In genomic region chr5:142319560-142320426, GRCh38 we compare ENCODE assay signal across 10 cellular contexts. TPM values are rescaled to one million over a fixed set of nuclear protein-coding genes. Genes with fewer than 3 reads are reported as not detected.
DNase-seq lines count a peak whose midpoint lies in the region; ATAC-seq and TF ChIP-seq lines count a peak whose summit lies in the region.
"Had no signal": no experiment of that assay in that cellular context is flagged by ENCODE, and none has a peak within 500 bp of the region (broad histone marks: within the 10 kb centered on the region; RNA-seq: fewer than 3 reads in every experiment).

No MANE protein-coding gene starts in this region.

- H3K9me3 Mint-ChIP-seq in GM23338 = peaks cover 7% of the 10 kb centered on the region

- TF ChIP-seq POLR2A in gastrocnemius medialis (IDR thresholded peaks at IDR 0.05) = no peak

- H3K4me1 Mint-ChIP-seq in GM23338 = peaks cover 68% of the 10 kb centered on the region

- H3K27ac Mint-ChIP-seq in GM23338 = peak overlapping the region; percentile 58; the same call in 1 of the 2 replicates

- H3K36me3 ChIP-seq in GM23338 (ENCODE audit: insufficient read depth) (peaks cover 61% of the 10 kb centered on the region), ascending aorta (peaks cover 0 to 8% of the 10 kb centered on the region in 2 donors), gastrocnemius medialis (no peaks in the 10 kb centered on the region), OCI-LY7 (ENCODE audit: insufficient read depth, low read length) (no peaks in the 10 kb centered on the region)

- intact Hi-C loops in ascending aorta (cut with DNase I) (loop anchor here (5.0 kb wide), 2 partner anchors 32 to 167 kb away; no protein-coding TSS in a partner anchor), gastrocnemius medialis (cut with DNase I; ENCODE audit: low total_unique reads) (loop anchor here (10.0 kb wide), 1 partner anchor 115 kb away; no protein-coding TSS in a partner anchor), OCI-LY7 (cut with micrococcal nuclease; ENCODE audit: unreplicated experiment) (no loop called here)

- no peaks in the 10 kb centered on the region for H3K27me3 ChIP-seq in GM23338 (ENCODE audit: insufficient read depth)
- no peaks in the 10 kb centered on the region for H3K27me3 ChIP-seq in ascending aorta
- peaks cover 25 to 37% (median 32%) of the 10 kb centered on the region in 3 donors for H3K27me3 ChIP-seq in gastrocnemius medialis

- H3K4me2 ChIP-seq in GM23338 (peak overlapping the region; percentile 100), OCI-LY7 (ENCODE audit: low read length) (no peak overlapping the region)

- H3F3A ChIP-seq in GM23338 (replicated peaks; ENCODE audit: low read depth) = peaks cover 65% of the 10 kb centered on the region

- H3K4me1 ChIP-seq in GM23338 (ENCODE audit: insufficient read depth) (peaks cover 71% of the 10 kb centered on the region), ascending aorta (peaks cover 4 to 46% of the 10 kb centered on the region in 2 donors), gastrocnemius medialis (peaks cover 54 to 61% of the 10 kb centered on the region in 2 donors), OCI-LY7 (ENCODE audit: insufficient read depth, low read length, poor library complexity, severe bottlenecking) (peaks cover 3% of the 10 kb centered on the region)

- H2AFZ ChIP-seq in GM23338 (no peak overlapping the region), OCI-LY7 (ENCODE audit: low read length) (no peak overlapping the region)

- H4K20me1 ChIP-seq in GM23338 (replicated peaks; ENCODE audit: insufficient read depth) = peaks cover 95% of the 10 kb centered on the region
- no peaks in the 10 kb centered on the region for H4K20me1 ChIP-seq in OCI-LY7 (ENCODE audit: insufficient read depth, low read length)

- POLR2A ChIA-PET in OCI-LY7 (lab: Charles Lee) = interaction anchor here (0.7 to 1.3 kb wide), 2 partner anchors 10 kb away, joined by 3 read pairs; no protein-coding TSS in a partner anchor

- H3K79me2 ChIP-seq in GM23338 (replicated peaks; ENCODE audit: insufficient read depth) (peaks cover 100% of the 10 kb centered on the region), OCI-LY7 (ENCODE audit: insufficient read depth, low read depth, low read length) (no peaks in the 10 kb centered on the region)

- BruUV-seq in OCI-LY7 (replicated peaks; lab: Mats Ljungman, UMichigan) = no TSS peak

- H3K27ac ChIP-seq in GM23338 (ENCODE audit: low read depth) (peak overlapping the region; percentile 83; the same call in 1 of the 2 replicates), ascending aorta (peak overlapping the region; percentile 63 to 96), gastrocnemius medialis (peak overlapping the region; percentile 45 to 77 (median 70)), OCI-LY7 (ENCODE audit: low read depth, low read length, poor library complexity, severe bottlenecking) (no peak overlapping the region)
- H3K27ac ChIP-seq: VCaP had no signal

- CTCF ChIA-PET in OCI-LY7 (lab: Charles Lee; ENCODE audit: unreplicated experiment) = no interaction called here

- H3K4me3 Mint-ChIP-seq in GM23338 = peak overlapping the region; percentile 100

- H3K9me2 ChIP-seq in GM23338 (ENCODE audit: insufficient read depth) (no peaks in the 10 kb centered on the region), OCI-LY7 (ENCODE audit: insufficient read depth, low read length) (no peaks in the 10 kb centered on the region)

- peak overlapping the region; percentile 98 for H3K4me3 ChIP-seq in GM23338
- H3K4me3 ChIP-seq in ascending aorta = peak overlapping the region; percentile 41 to 83
- peak overlapping the region; percentile 30 for H3K4me3 ChIP-seq in iPS-11a (ENCODE audit: low read depth, low read length)
- peak overlapping the region; percentile 0 to 22 (median 14) for H3K4me3 ChIP-seq in gastrocnemius medialis
- H3K4me3 ChIP-seq in OCI-LY7 (ENCODE audit: low read depth, low read length, poor library complexity, severe bottlenecking) = no peak overlapping the region

- ATAC-seq in GM23338 (peak; percentile 32), gastrocnemius medialis (no peak), HG03196 (IDR thresholded peaks at IDR 0.05; ENCODE audit: unreplicated experiment) (no peak)

- in situ Hi-C loops in gastrocnemius medialis (cut with MboI; ENCODE audit: low sequenced_read_pairs in 4 of 4) (no loop called here), ACHN (cut with HindIII; ENCODE audit: low pct_ligation_motif_present, low pct_unique_long_range_greater_than_20kb, low sequenced_read_pairs) (no loop called here)

- H3K36me3 Mint-ChIP-seq in GM23338 (ENCODE audit: low read depth) = peaks cover 94% of the 10 kb centered on the region

- TF ChIP-seq CTCF in GM23338 (conservative IDR thresholded peaks at IDR 0.05; ENCODE audit: low read depth in 2 of 2) = no peak
- no peak for TF ChIP-seq CTCF in ascending aorta (IDR thresholded peaks at IDR 0.05)
- no peak for TF ChIP-seq CTCF in gastrocnemius medialis (IDR thresholded peaks at IDR 0.05 in 4 of 5, conservative IDR thresholded peaks at IDR 0.05 in 1 of 5)
- TF ChIP-seq CTCF in OCI-LY7 (conservative IDR thresholded peaks at IDR 0.05; ENCODE audit: low read length) = no peak

- peaks cover 16% of the 10 kb centered on the region for H3K27me3 Mint-ChIP-seq in GM23338 (ENCODE audit: insufficient read depth, low read depth, poor library complexity)

- no peaks in the 10 kb centered on the region for H3K9me3 ChIP-seq in ascending aorta
- no peaks in the 10 kb centered on the region for H3K9me3 ChIP-seq in gastrocnemius medialis
- no peaks in the 10 kb centered on the region for H3K9me3 ChIP-seq in OCI-LY7 (ENCODE audit: low read length)

- DNase-seq in GM23338 (ENCODE audit: low spot score) (no peak), ascending aorta (ENCODE audit: low spot score in 2 of 2) (no peak), gastrocnemius medialis (no peak), MV-4-11 (lab: John Stamatoyannopoulos, UW) (no peak), ACHN (no peak), OCI-LY7 (ENCODE audit: low spot score) (no peak)
- DNase-seq: activated naive CD4-positive, alpha-beta T cell had no signal

TF ChIP-seq in GM23338, 12 proteins besides CTCF, POLR2A, EP300 and RAD21:
- TF ChIP-seq STAT1 (IDR thresholded peaks at IDR 0.05; ENCODE audit: unreplicated experiment) (no peak), POLR2AphosphoS5 (IDR thresholded peaks at IDR 0.05; ENCODE audit: low read depth) (peak; percentile 21; the same call in 1 of the 2 replicates), ZNF462 (CRISPR knock-in tag; IDR thresholded peaks at IDR 0.05) (no peak)

RNA-seq across cellular contexts. Expression of gene SPRY4, which starts 5.0 kb away (rescaled TPM):
- 177 and 240 TPM in 2 replicates for total RNA-seq in GM23338 (2014; rRNA removed; shearing (Covaris generic))
- 70.6 and 70.9 TPM in 2 replicates for polyA plus RNA-seq in GM23338 (2016; fragmentation: Nextera tagmentation; extraction: Ambion mirVana)
- total RNA-seq in ascending aorta = 111 TPM
- 1 to 10 TPM; 4.3 to 6.9 (median 5.9) TPM for total RNA-seq in gastrocnemius medialis
- not detected in 2 replicates for total RNA-seq in OCI-LY7 (2014; rRNA removed; shearing (Covaris generic))
- total RNA-seq in OCI-LY7 (2022) = not detected in 2 replicates

Comparison
In these comparisons a context has a peak if more than half of its experiments do, and no peak if none do; other contexts are left out.
1. RNA of gene SPRY4, which starts 5.0 kb away (total RNA-seq): 177 to 240 TPM in GM23338 and 111 TPM in ascending aorta (single experiment); 4.3 to 6.9 TPM in gastrocnemius medialis and not detected in OCI-LY7; every median in the first group is over 10 times any median in the second.